Comparison of ENCODE assay signal across 13 cellular contexts in genomic region chr1:23475134-23475628, GRCh38. TPM values are rescaled to one million over a fixed set of nuclear protein-coding genes. Genes with fewer than 3 reads are reported as not detected.
A peak's percentile ranks its signal among the peaks of the same experiment; 100 is the strongest.
DNase-seq lines count a peak whose midpoint lies in the region; ATAC-seq, FAIRE-seq and TF ChIP-seq lines count a peak whose summit lies in the region.
"Had no signal": no experiment of that assay in that cellular context is flagged by ENCODE, and none has a peak within 500 bp of the region (broad histone marks: within the 10 kb centered on the region; RNA-seq: fewer than 3 reads in every experiment).

No MANE protein-coding gene starts in this region.

- H3K4me3 Mint-ChIP-seq in MCF 10A (ENCODE audit: unreplicated experiment): no peak overlapping the region
- H3K4me3 Mint-ChIP-seq: activated T-cell treated with anti-CD3 and anti-CD28 coated beads, Interleukin-2, amount 50 U/mL, for 24 hours; endodermal cell; memory B cell; T-helper 17 cell had no signal

- H3K27ac Mint-ChIP-seq in MCF 10A (ENCODE audit: low read depth, unreplicated experiment): peak overlapping the region; percentile 76
- H3K27ac Mint-ChIP-seq: activated T-cell treated with anti-CD3 and anti-CD28 coated beads, Interleukin-2, amount 50 U/mL, for 24 hours; endodermal cell; memory B cell; T-helper 17 cell had no signal

- peak; percentile 31 for FAIRE-seq in HTR-8/SVneo (lab: Jason Lieb, UNC)

- H3K27ac ChIP-seq in AG04450 (ENCODE audit: low read depth, low read length): peak overlapping the region; percentile 90
- peak overlapping the region in 2 of 3 donors; percentile 9 to 89 for H3K27ac ChIP-seq in right lobe of liver
- no peak overlapping the region for H3K27ac ChIP-seq in OCI-LY7 (ENCODE audit: low read depth, low read length, poor library complexity, severe bottlenecking)

- BruUV-seq in MCF 10A (replicated peaks; lab: Mats Ljungman, UMichigan) (no TSS peak), OCI-LY7 (replicated peaks; lab: Mats Ljungman, UMichigan) (no TSS peak)

- CTCF ChIA-PET in AG04450 (lab: Charles Lee) (interaction anchor here (0.6 to 1.3 kb wide), 2 partner anchors 17 to 190 kb away, joined by 3 to 4 read pairs; no protein-coding TSS in a partner anchor), MCF 10A (lab: Yijun Ruan, JAX) (interaction anchor here (0.6 to 1.1 kb wide), 2 partner anchors 22 to 48 kb away, joined by 3 to 4 read pairs; no protein-coding TSS in a partner anchor), OCI-LY7 (lab: Charles Lee; ENCODE audit: unreplicated experiment) (no interaction called here)

- H3K36me3 Mint-ChIP-seq in MCF 10A (ENCODE audit: insufficient read depth, unreplicated experiment): no peaks in the 10 kb centered on the region
- H3K36me3 Mint-ChIP-seq: memory B cell had no signal

- no peak for TF ChIP-seq POLR2A in right lobe of liver (IDR thresholded peaks at IDR 0.05)

- H3K4me3 ChIP-seq in AG04450 (ENCODE audit: low read depth, low read length): no peak overlapping the region
- H3K4me3 ChIP-seq in right lobe of liver: no peak overlapping the region
- no peak overlapping the region for H3K4me3 ChIP-seq in OCI-LY7 (ENCODE audit: low read depth, low read length, poor library complexity, severe bottlenecking)

- ATAC-seq in right lobe of liver (peak in 3 of 4 donors; percentile 8 to 19 (median 10)), HG03039 (IDR thresholded peaks at IDR 0.05; ENCODE audit: unreplicated experiment) (no peak)
- ATAC-seq: T-helper 17 cell had no signal

- H3K4me1 ChIP-seq in right lobe of liver (peaks cover 0 to 87% (median 41%) of the 10 kb centered on the region in 4 donors), OCI-LY7 (ENCODE audit: insufficient read depth, low read length, poor library complexity, severe bottlenecking) (peaks cover 5% of the 10 kb centered on the region)

- H2AFZ ChIP-seq in OCI-LY7 (ENCODE audit: low read length): no peak overlapping the region

- DNase-seq in AG04450 (ENCODE audit: low read depth, low spot score) (peak; percentile 90), HTR-8/SVneo (ENCODE audit: insufficient read length, low spot score) (peak; percentile 59), MCF 10A (ENCODE audit: unreplicated experiment) (peak; percentile 87), right lobe of liver (peak in 2 of 3 donors; percentile 66 to 68), OCI-LY7 (ENCODE audit: low spot score) (no peak)
- DNase-seq in activated CD8-positive, alpha-beta memory T cell treated with anti-CD3 and anti-CD28 coated beads, Interleukin-2, amount 50 U/mL, for 48 hours: no peak
- no peak for DNase-seq in stimulated activated CD4-positive, alpha-beta T cell treated with anti-CD3 and anti-CD28 coated beads, Interleukin-12 subunit alpha, Interleukin-12 subunit beta, amount 100 ng/mL, for 4 hours
- DNase-seq: activated T-cell treated with anti-CD3 and anti-CD28 coated beads, Interleukin-2, amount 50 U/mL, for 24 hours; Calu3; endodermal cell; T-helper 17 cell had no signal

- no peaks in the 10 kb centered on the region for H3K79me2 ChIP-seq in OCI-LY7 (ENCODE audit: insufficient read depth, low read depth, low read length)

- H3K4me2 ChIP-seq in OCI-LY7 (ENCODE audit: low read length): no peak overlapping the region

- H4K20me1 ChIP-seq in OCI-LY7 (ENCODE audit: insufficient read depth, low read length): no peaks in the 10 kb centered on the region

- TF ChIP-seq CTCF in AG04450 (IDR thresholded peaks at IDR 0.05; ENCODE audit: low read depth, low read length) (no peak), MCF 10A (IDR thresholded peaks at IDR 0.05; ENCODE audit: unreplicated experiment) (no peak), right lobe of liver (IDR thresholded peaks at IDR 0.05) (no peak), OCI-LY7 (conservative IDR thresholded peaks at IDR 0.05; ENCODE audit: low read length) (no peak)

- H3K27me3 Mint-ChIP-seq in MCF 10A (ENCODE audit: insufficient read depth, unreplicated experiment): no peaks in the 10 kb centered on the region

- H3K27me3 ChIP-seq in AG04450 (ENCODE audit: control insufficient read depth, insufficient read depth, low read length): no peaks in the 10 kb centered on the region
- H3K27me3 ChIP-seq in right lobe of liver: no peaks in the 10 kb centered on the region

- H3K36me3 ChIP-seq in right lobe of liver (no peaks in the 10 kb centered on the region), OCI-LY7 (ENCODE audit: insufficient read depth, low read length) (no peaks in the 10 kb centered on the region)

- intact Hi-C loops in MCF 10A (cut with micrococcal nuclease): loop anchor here (5.0 kb wide), 2 partner anchors 73 to 133 kb away; partner anchors contain the start of gene HNRNPR
- intact Hi-C loops in right lobe of liver (cut with DNase I): no loop called here
- intact Hi-C loops in OCI-LY7 (cut with micrococcal nuclease; ENCODE audit: unreplicated experiment): no loop called here

- H3K9me3 Mint-ChIP-seq in MCF 10A (ENCODE audit: unreplicated experiment): no peaks in the 10 kb centered on the region
- H3K9me3 Mint-ChIP-seq: activated T-cell treated with anti-CD3 and anti-CD28 coated beads, Interleukin-2, amount 50 U/mL, for 24 hours; endodermal cell; memory B cell had no signal

- H3K9me3 ChIP-seq in AG04450 (ENCODE audit: control insufficient read depth, insufficient read depth, low read length) (no peaks in the 10 kb centered on the region; the same call in 1 of the 2 replicates), right lobe of liver (no peaks in the 10 kb centered on the region), OCI-LY7 (ENCODE audit: low read length) (no peaks in the 10 kb centered on the region)

- POLR2A ChIA-PET in AG04450 (lab: Yijun Ruan, JAX) (interaction anchor here (0.5 to 1.6 kb wide), 5 partner anchors 9 to 278 kb away, joined by 3 to 13 read pairs (median 3); partner anchors contain the start of gene ASAP3), MCF 10A (lab: Yijun Ruan, JAX) (interaction anchor here (0.8 to 2.0 kb wide), 3 partner anchors 9 to 105 kb away, joined by 3 to 11 read pairs (median 7); partner anchors contain the start of genes ASAP3 and ZNF436), OCI-LY7 (lab: Charles Lee) (no interaction called here)

- H3K4me1 Mint-ChIP-seq in MCF 10A (ENCODE audit: insufficient read depth, unreplicated experiment): peaks cover 55% of the 10 kb centered on the region

- 48% methylated on average over 6 of the region's 6 CpGs for WGBS in right lobe of liver (ENCODE audit: insufficient coverage, low coverage, low lambda C conversion rate, missing lambda C conversion rate)

- no peaks in the 10 kb centered on the region for H3K9me2 ChIP-seq in OCI-LY7 (ENCODE audit: insufficient read depth, low read length)

RNA-seq across cellular contexts. Expression of gene ASAP3, which starts 8.8 kb away (rescaled TPM):
- 25.5 and 29.9 TPM in 2 replicates for polyA plus RNA-seq in AG04450 (2011; rRNA removed)
- 37.7 and 44.5 TPM in 2 replicates for polyA minus RNA-seq in AG04450 (2011; rRNA and poly(A)+ RNA removed)
- total RNA-seq in MCF 10A (2022) (11.1 and 11.2 TPM in 2 replicates), right lobe of liver (10 to 100 TPM; 12.3 to 22.1 (median 16.6) TPM), OCI-LY7 (2022) (14.9 and 18.0 TPM in 2 replicates)
- total RNA-seq in OCI-LY7 (2014; rRNA removed; shearing (Covaris generic)): 5.4 and 5.9 TPM in 2 replicates

RNA-seq across cellular contexts. Expression of gene TCEA3, which starts 50.6 kb away (rescaled TPM):
- polyA plus RNA-seq in AG04450 (2011; rRNA removed): 14.7 and 15.6 TPM in 2 replicates
- 10.9 and 11.2 TPM in 2 replicates for polyA minus RNA-seq in AG04450 (2011; rRNA and poly(A)+ RNA removed)
- total RNA-seq in MCF 10A (2022): 0.49 and 1.5 TPM in 2 replicates
- total RNA-seq in right lobe of liver: 10 to 100 TPM; 53.3 to 94.0 (median 63.2) TPM
- total RNA-seq in OCI-LY7 (2014; rRNA removed; shearing (Covaris generic)): 0.21 TPM in 1 of 2 replicates, not detected in the other
- total RNA-seq in OCI-LY7 (2022): not detected in 2 replicates

RNA-seq across cellular contexts. Expression of gene E2F2, which starts 55.9 kb away (rescaled TPM):
- 0.05 and 0.06 TPM in 2 replicates for polyA plus RNA-seq in AG04450 (2011; rRNA removed)
- 0.26 and 0.46 TPM in 2 replicates for polyA minus RNA-seq in AG04450 (2011; rRNA and poly(A)+ RNA removed)
- total RNA-seq in MCF 10A (2022) (0.32 and 0.89 TPM in 2 replicates), right lobe of liver (1 to 10 TPM in 1 of 6 experiments, under 1 TPM in 5; 0.18 to 1.2 (median 0.70) TPM), OCI-LY7 (2022) (212 and 224 TPM in 2 replicates)
- total RNA-seq in OCI-LY7 (2014; rRNA removed; shearing (Covaris generic)): 176 and 203 TPM in 2 replicates

Comparison
In these comparisons a context has a peak if more than half of its experiments do, and no peak if none do; other contexts are left out.
1. DNase-seq: peak in AG04450 (single experiment), HTR-8/SVneo (single experiment), MCF 10A (single experiment) and right lobe of liver (2 of 3); none in OCI-LY7 (single experiment), activated CD8-positive, alpha-beta memory T cell treated with anti-CD3 and anti-CD28 coated beads, Interleukin-2, amount 50 U/mL, for 48 hours (single experiment) and stimulated activated CD4-positive, alpha-beta T cell treated with anti-CD3 and anti-CD28 coated beads, Interleukin-12 subunit alpha, Interleukin-12 subunit beta, amount 100 ng/mL, for 4 hours (single experiment).
2. RNA of gene TCEA3, which starts 50.6 kb away (total RNA-seq): 53.3 to 94.0 TPM in right lobe of liver; 0.49 to 1.5 TPM in MCF 10A and 0.21 TPM in OCI-LY7; every median in the first group is over 10 times any median in the second.
3. RNA of gene E2F2, which starts 55.9 kb away (total RNA-seq): 176 to 224 TPM in OCI-LY7; 0.32 to 0.89 TPM in MCF 10A and 0.18 to 1.2 TPM in right lobe of liver; every median in the first group is over 10 times any median in the second.